Comparison of ENCODE assay signal across 27 cellular contexts in genomic region chr11:64605656-64606585, GRCh38. TPM values are rescaled to one million over a fixed set of nuclear protein-coding genes. Genes with fewer than 3 reads are reported as not detected.
"Had no signal": no experiment of that assay in that cellular context is flagged by ENCODE, and none has a peak within 500 bp of the region (broad histone marks: within the 10 kb centered on the region; RNA-seq: fewer than 3 reads in every experiment).

No MANE protein-coding gene starts in this region.

- H3K27ac Mint-ChIP-seq: naive thymus-derived CD8-positive, alpha-beta T cell; stimulated activated effector memory CD8-positive, alpha-beta T cell treated with anti-CD3 and anti-CD28 coated beads, Interleukin-12 subunit alpha, Interleukin-12 subunit beta, amount 100 ng/mL, for 72 hours had no signal

- H3K36me3 ChIP-seq: neural progenitor cell, prostate gland, right lobe of liver, suprapubic skin, thyroid gland, upper lobe of left lung, uterus had no signal

- H3K79me2 ChIP-seq: hepatocyte, parathyroid adenoma had no signal

- H3K36me3 Mint-ChIP-seq: naive thymus-derived CD8-positive, alpha-beta T cell; neural progenitor cell; stimulated activated effector memory CD8-positive, alpha-beta T cell treated with anti-CD3 and anti-CD28 coated beads, Interleukin-12 subunit alpha, Interleukin-12 subunit beta, amount 100 ng/mL, for 72 hours had no signal

- ATAC-seq: left colon; mucosa of descending colon; naive thymus-derived CD8-positive, alpha-beta T cell; stimulated activated effector memory CD8-positive, alpha-beta T cell treated with anti-CD3 and anti-CD28 coated beads, Interleukin-12 subunit alpha, Interleukin-12 subunit beta, amount 100 ng/mL, for 72 hours; stimulated activated naive CD8-positive, alpha-beta T cell treated with anti-CD3 and anti-CD28 coated beads, Interleukin-15, Interleukin-2, amounts not matched to agents 100 U/mL and 50 U/mL, for 24 hours had no signal

- H3K9me3 Mint-ChIP-seq: naive thymus-derived CD8-positive, alpha-beta T cell; neural progenitor cell; stimulated activated effector memory CD8-positive, alpha-beta T cell treated with anti-CD3 and anti-CD28 coated beads, Interleukin-12 subunit alpha, Interleukin-12 subunit beta, amount 100 ng/mL, for 72 hours had no signal

- H3K27me3 ChIP-seq: hepatocyte, neural progenitor cell, right lobe of liver, thyroid gland, uterus had no signal

- H3K4me3 Mint-ChIP-seq: naive thymus-derived CD8-positive, alpha-beta T cell; neural progenitor cell; stimulated activated effector memory CD8-positive, alpha-beta T cell treated with anti-CD3 and anti-CD28 coated beads, Interleukin-12 subunit alpha, Interleukin-12 subunit beta, amount 100 ng/mL, for 72 hours had no signal

- H3K9ac ChIP-seq: neural progenitor cell, parathyroid adenoma had no signal

- H3K27ac ChIP-seq: coronary artery, hepatocyte, neural progenitor cell, parathyroid adenoma, prostate gland, right lobe of liver, suprapubic skin, thyroid gland, upper lobe of left lung, uterus had no signal

- H3K4me1 ChIP-seq: parathyroid adenoma, prostate gland, right lobe of liver had no signal

- H3K9me3 ChIP-seq: mucosa of descending colon, prostate gland, right lobe of liver, suprapubic skin, thyroid gland, upper lobe of left lung, uterus had no signal

- DNase-seq: effector CD4-positive, alpha-beta T cell; foreskin melanocyte; head of caudate nucleus; left colon; mammary epithelial cell; mucosa of descending colon; naive thymus-derived CD8-positive, alpha-beta T cell; occipital lobe; right lobe of liver; stimulated activated CD4-positive, alpha-beta T cell treated with anti-CD3 and anti-CD28 coated beads, Interleukin-4, amount 100 ng/mL, for 1 hour; stimulated activated CD8-positive, alpha-beta memory T cell treated with anti-CD3 and anti-CD28 coated beads, Interleukin-4, amount 100 ng/mL, for 48 hours; stimulated activated naive CD8-positive, alpha-beta T cell treated with anti-CD3 and anti-CD28 coated beads, Interleukin-15, Interleukin-2, amounts not matched to agents 100 U/mL and 50 U/mL, for 24 hours; thyroid gland; upper lobe of left lung; uterus had no signal

- H3K4me3 ChIP-seq: coronary artery, hepatocyte, mucosa of descending colon, neural progenitor cell, prostate gland, right lobe of liver, suprapubic skin, thyroid gland, upper lobe of left lung, uterus had no signal

- H3K4me2 ChIP-seq: hepatocyte, neural progenitor cell had no signal

RNA-seq across cellular contexts. Expression of gene SLC22A12, which starts 14.9 kb away (rescaled TPM):
- total RNA-seq: dermis microvascular lymphatic vessel endothelial cell; hepatocyte; kidney epithelial cell; left colon; lower leg skin; mammary epithelial cell; mucosa of descending colon; naive thymus-derived CD8-positive, alpha-beta T cell; occipital lobe; prostate gland; renal cortical epithelial cell; suprapubic skin; thyroid gland; upper lobe of left lung; uterus had no signal
- polyA plus RNA-seq: esophagus; mammary epithelial cell; naive thymus-derived CD8-positive, alpha-beta T cell had no signal

RNA-seq across cellular contexts. Expression of gene SLC22A11, which starts 50.2 kb away (rescaled TPM):
- total RNA-seq: dermis microvascular lymphatic vessel endothelial cell; kidney epithelial cell; mammary epithelial cell; naive thymus-derived CD8-positive, alpha-beta T cell; occipital lobe; prostate gland; renal cortical epithelial cell; suprapubic skin; thyroid gland; upper lobe of left lung had no signal
- polyA plus RNA-seq: esophagus; mammary epithelial cell; naive thymus-derived CD8-positive, alpha-beta T cell had no signal
